ENCODE assay signal across 15 cellular contexts in the genomic region with DNA sequence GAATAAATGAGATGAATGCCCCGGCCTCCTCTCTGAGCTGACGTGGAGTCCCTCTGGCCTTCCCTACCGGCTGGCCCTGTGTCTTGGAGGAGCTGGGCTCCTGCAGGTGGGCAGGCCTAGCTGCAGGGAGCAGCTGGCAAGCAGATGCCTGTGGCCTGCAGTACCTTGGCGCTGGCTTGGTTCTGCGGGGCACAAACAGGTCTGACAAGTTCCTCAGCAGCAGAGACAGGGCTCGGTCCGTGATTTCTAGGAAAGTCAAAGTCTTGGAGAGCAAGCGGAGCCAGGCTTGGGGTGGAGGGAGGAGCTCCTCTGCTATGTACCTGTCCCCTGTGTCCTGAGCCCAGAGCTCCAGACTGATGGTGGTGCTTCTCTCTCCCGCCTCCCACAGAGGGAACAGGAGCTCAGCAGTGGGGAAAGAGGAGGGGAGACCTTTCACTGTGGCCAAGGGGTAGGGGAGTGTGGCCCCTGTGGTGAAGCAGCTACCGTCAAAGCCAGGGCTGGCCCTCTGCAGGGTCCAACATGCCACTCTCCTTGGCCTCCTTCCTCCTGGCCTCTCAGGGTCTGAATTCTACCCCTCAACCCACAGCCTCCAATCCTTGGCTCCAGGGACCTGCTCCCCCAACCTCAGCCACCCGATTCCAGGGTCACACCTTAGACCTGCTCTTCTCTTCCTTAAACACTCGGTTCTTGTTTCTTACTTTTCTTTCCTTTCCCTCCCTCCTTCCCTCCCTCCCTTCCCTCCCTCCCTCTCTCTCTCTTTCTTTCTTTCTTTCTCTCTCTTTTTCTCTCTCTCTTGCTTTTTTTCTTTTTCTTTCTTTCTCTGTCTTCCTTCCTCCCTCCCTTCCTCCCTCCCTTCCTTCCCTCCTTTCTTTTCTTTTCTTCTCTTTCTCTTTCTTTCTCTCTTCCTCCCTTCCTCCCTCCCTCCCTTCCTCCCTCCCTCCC. TPM values are rescaled to one million over a fixed set of nuclear protein-coding genes. Genes with fewer than 3 reads are reported as not detected.
DNase-seq lines count a peak whose midpoint lies in the region; ATAC-seq and FAIRE-seq lines count a peak whose summit lies in the region.
"Had no signal": no experiment of that assay in that cellular context is flagged by ENCODE, and none has a peak within 500 bp of the region (broad histone marks: within the 10 kb centered on the region; RNA-seq: fewer than 3 reads in every experiment).

No MANE protein-coding gene starts in this region.

- peak overlapping the region; percentile 36 for H3K9ac ChIP-seq in NT2/D1 (ENCODE audit: insufficient read length, low read depth)

- WGBS in small intestine, 3 donors: 14 to 53% (median 26%) methylated on average over 11 to 12 of the region's 12 CpGs

- H3K9me3 ChIP-seq in NT2/D1 (ENCODE audit: insufficient read depth, low read length) (no peaks in the 10 kb centered on the region), small intestine (ENCODE audit: control insufficient read depth, low read depth) (no peaks in the 10 kb centered on the region)
- H3K9me3 ChIP-seq: thoracic aorta had no signal

- no peaks in the 10 kb centered on the region for H3K27me3 ChIP-seq in NT2/D1 (ENCODE audit: insufficient read depth, insufficient read length)
- H3K27me3 ChIP-seq in small intestine (ENCODE audit: control insufficient read depth in 2 of 2, insufficient read depth in 2 of 2, low read length in 2 of 2): no peaks in the 10 kb centered on the region

- peak in 2 of 3 experiments; percentile 51 to 73 for DNase-seq in NCI-H1417 (lab: John Stamatoyannopoulos, UW)
- no peak for DNase-seq in NCI-H1417 treated with DMSO at 0.1 percent for 48 hours (lab: John Stamatoyannopoulos, UW)
- no peak for DNase-seq in NT2/D1 (ENCODE audit: low read depth, low spot score)
- peak; percentile 92 for DNase-seq in islet precursor cell
- peak; percentile 75 for DNase-seq in small intestine
- DNase-seq in activated T-cell treated with anti-CD3 and anti-CD28 coated beads for 4 hours: no peak
- no peak for DNase-seq in amygdala (lab: John Stamatoyannopoulos, UW)
- DNase-seq: activated CD4-positive, alpha-beta T cell treated with anti-CD3 and anti-CD28 coated beads for 48 hours; CD8-positive, alpha-beta T cell; NCI-H187; nephron progenitor cell had no signal

- H3K36me3 ChIP-seq in NT2/D1 (ENCODE audit: insufficient read depth, insufficient read length, low read length) (no peaks in the 10 kb centered on the region), small intestine (ENCODE audit: control insufficient read depth in 2 of 2, insufficient read depth in 2 of 2, low read length in 2 of 2) (no peaks in the 10 kb centered on the region)
- H3K36me3 ChIP-seq: thoracic aorta had no signal

- H3K4me1 ChIP-seq in NT2/D1 (ENCODE audit: insufficient read depth, insufficient read length) (peaks cover 13% of the 10 kb centered on the region), small intestine (ENCODE audit: control insufficient read depth in 2 of 2, insufficient read depth in 1 of 2, low read depth in 1 of 2, low read length in 1 of 2) (no peaks in the 10 kb centered on the region)

- ATAC-seq in GM19035 (IDR thresholded peaks at IDR 0.05; ENCODE audit: unreplicated experiment): no peak
- ATAC-seq: CD8-positive, alpha-beta T cell had no signal

- H3K27ac ChIP-seq in small intestine (ENCODE audit: low read depth in 1 of 2, low read length in 1 of 2): no peak overlapping the region
- H3K27ac ChIP-seq: 22Rv1, thoracic aorta had no signal

- no peak for FAIRE-seq in small intestine (lab: Jason Lieb, UNC)

- no peak overlapping the region for H3K4me3 ChIP-seq in NT2/D1 (ENCODE audit: insufficient read length, low read depth)
- no peak overlapping the region for H3K4me3 ChIP-seq in small intestine (ENCODE audit: low read depth in 1 of 2, low read length in 2 of 2)
- H3K4me3 ChIP-seq: smooth muscle cell, thoracic aorta had no signal

RNA-seq across cellular contexts. Expression of gene MYL10, which starts 20.1 kb away (rescaled TPM):
- polyA plus RNA-seq in small intestine: not detected

Comparison
In these comparisons a context has a peak if more than half of its experiments do, and no peak if none do; other contexts are left out.
1. DNase-seq: peak in NCI-H1417 (2 of 3), islet precursor cell (single experiment) and small intestine (single experiment); none in NCI-H1417 treated with DMSO at 0.1 percent for 48 hours (single experiment), NT2/D1 (single experiment), activated T-cell treated with anti-CD3 and anti-CD28 coated beads for 4 hours (single experiment) and amygdala (0 of 56).